In genomic region chr2:19749507-19749836, GRCh38 we compare ENCODE assay signal across 7 cellular contexts.
"Had no signal": no experiment of that assay in that cellular context is flagged by ENCODE, and none has a peak within 500 bp of the region (broad histone marks: within the 10 kb centered on the region; RNA-seq: fewer than 3 reads in every experiment).

No MANE protein-coding gene starts in this region.

- H3K9ac ChIP-seq: GM23248 had no signal

- H3K27ac ChIP-seq: GM23248 had no signal

- ATAC-seq: HCT116, K562 had no signal

- H3K4me3 ChIP-seq: GM23248, HAP-1, K562 had no signal

- H3K4me3 Mint-ChIP-seq: HFFc6 had no signal

- H2AFZ ChIP-seq: GM23248 had no signal

- H3K36me3 ChIP-seq: HAP-1 had no signal

- H3K9me3 Mint-ChIP-seq: HFFc6 had no signal

- H3K9me3 ChIP-seq: HAP-1 had no signal

- H3K4me1 ChIP-seq: HAP-1 had no signal

- H3K27ac Mint-ChIP-seq: HFFc6 had no signal

- DNase-seq: GM23248, GOT3, H7, HFFc6 had no signal
